ENCODE assay signal across 16 cellular contexts in the genomic region with DNA sequence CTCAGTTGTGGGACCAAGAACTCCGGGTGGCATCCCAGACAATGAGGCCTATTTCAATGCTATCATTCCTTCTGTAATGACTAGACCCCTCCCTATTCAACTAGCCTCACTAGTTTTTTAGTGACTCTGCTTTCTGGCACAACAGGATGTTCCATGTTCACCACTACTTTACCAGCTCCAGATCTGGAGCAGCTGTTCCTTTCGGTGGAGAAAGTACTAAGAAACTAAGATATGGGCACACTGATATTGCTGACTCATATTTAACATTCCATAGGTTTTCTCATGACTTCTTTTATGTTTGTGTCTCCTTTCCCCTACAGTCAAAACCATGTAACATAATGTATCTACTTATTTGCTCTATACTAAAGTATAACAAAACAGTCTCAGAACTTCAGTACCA. TPM values are rescaled to one million over a fixed set of nuclear protein-coding genes. Genes with fewer than 3 reads are reported as not detected.
"Had no signal": no experiment of that assay in that cellular context is flagged by ENCODE, and none has a peak within 500 bp of the region (broad histone marks: within the 10 kb centered on the region; RNA-seq: fewer than 3 reads in every experiment).

No MANE protein-coding gene starts in this region.

- H3K4me1 ChIP-seq: uterus had no signal

- H3K9me3 Mint-ChIP-seq: activated CD4-positive, alpha-beta T cell treated with anti-CD3 and anti-CD28 coated beads, Interleukin-2, amount 10 ng/mL, durations not matched to agents 24 days and 14 days; activated T-cell treated with anti-CD3 and anti-CD28 coated beads, Interleukin-2, amount 50 U/mL, for 72 hours had no signal

- DNase-seq: activated CD4-positive, alpha-beta T cell treated with anti-CD3 and anti-CD28 coated beads, Interleukin-2, amount 10 ng/mL, durations not matched to agents 24 days and 14 days; activated CD4-positive, CD25-positive, alpha-beta regulatory T cell; activated CD8-positive, alpha-beta memory T cell treated with anti-CD3 and anti-CD28 coated beads, Interleukin-2, amount 50 U/mL, for 4 hours; activated CD8-positive, alpha-beta T cell treated with anti-CD3 and anti-CD28 coated beads, Interleukin-2, amount 10 ng/mL, durations not matched to agents 7 days and 5 days; activated naive CD8-positive, alpha-beta T cell treated with anti-CD3 and anti-CD28 coated beads, Interleukin-2, amount 10 ng/mL, durations not matched to agents 7 days and 5 days; activated T-cell treated with anti-CD3 and anti-CD28 coated beads, Interleukin-2, amount 50 U/mL, for 72 hours; dorsolateral prefrontal cortex; head of caudate nucleus; left colon; uterus had no signal

- H3K27ac ChIP-seq: dorsolateral prefrontal cortex, esophagus muscularis mucosa, uterus had no signal

- H3K36me3 ChIP-seq: uterus had no signal

- H3K4me3 Mint-ChIP-seq: activated CD4-positive, alpha-beta T cell treated with anti-CD3 and anti-CD28 coated beads, Interleukin-2, amount 10 ng/mL, durations not matched to agents 24 days and 14 days; activated CD8-positive, alpha-beta T cell treated with anti-CD3 and anti-CD28 coated beads, Interleukin-2, amount 10 ng/mL, durations not matched to agents 7 days and 5 days; activated naive CD8-positive, alpha-beta T cell treated with anti-CD3 and anti-CD28 coated beads, Interleukin-2, amount 10 ng/mL, durations not matched to agents 7 days and 5 days; activated T-cell treated with anti-CD3 and anti-CD28 coated beads, Interleukin-2, amount 50 U/mL, for 72 hours; neural crest cell; stimulated activated memory B cell treated with anti-CD40 and anti-IgM and Interleukin-4, amounts not matched to agents 10 μg/mL and 1 μg/mL and 100 μg/mL, for 72 hours had no signal

- H3K4me3 ChIP-seq: dorsolateral prefrontal cortex, esophagus muscularis mucosa, lung, uterus had no signal

- H3K27ac Mint-ChIP-seq: activated CD4-positive, alpha-beta T cell treated with anti-CD3 and anti-CD28 coated beads, Interleukin-2, amount 10 ng/mL, durations not matched to agents 24 days and 14 days; activated CD8-positive, alpha-beta T cell treated with anti-CD3 and anti-CD28 coated beads, Interleukin-2, amount 10 ng/mL, durations not matched to agents 7 days and 5 days; activated naive CD8-positive, alpha-beta T cell treated with anti-CD3 and anti-CD28 coated beads, Interleukin-2, amount 10 ng/mL, durations not matched to agents 7 days and 5 days; activated T-cell treated with anti-CD3 and anti-CD28 coated beads, Interleukin-2, amount 50 U/mL, for 72 hours; stimulated activated memory B cell treated with anti-CD40 and anti-IgM and Interleukin-4, amounts not matched to agents 10 μg/mL and 1 μg/mL and 100 μg/mL, for 72 hours had no signal

- H3K27me3 ChIP-seq: dorsolateral prefrontal cortex, esophagus muscularis mucosa, uterus had no signal

- ATAC-seq: activated CD8-positive, alpha-beta T cell treated with anti-CD3 and anti-CD28 coated beads, Interleukin-2, amount 10 ng/mL, durations not matched to agents 7 days and 5 days; activated T-cell treated with anti-CD3 and anti-CD28 coated beads, Interleukin-2, amount 50 U/mL, for 72 hours; stimulated activated memory B cell treated with anti-CD40 and anti-IgM and Interleukin-4, amounts not matched to agents 10 μg/mL and 1 μg/mL and 100 μg/mL, for 72 hours had no signal

- H3K9me3 ChIP-seq: esophagus muscularis mucosa, uterus had no signal

- H3K36me3 Mint-ChIP-seq: activated naive CD8-positive, alpha-beta T cell treated with anti-CD3 and anti-CD28 coated beads, Interleukin-2, amount 10 ng/mL, durations not matched to agents 7 days and 5 days; stimulated activated memory B cell treated with anti-CD40 and anti-IgM and Interleukin-4, amounts not matched to agents 10 μg/mL and 1 μg/mL and 100 μg/mL, for 72 hours had no signal

- H3K4me1 Mint-ChIP-seq: activated CD4-positive, alpha-beta T cell treated with anti-CD3 and anti-CD28 coated beads, Interleukin-2, amount 10 ng/mL, durations not matched to agents 24 days and 14 days; activated naive CD8-positive, alpha-beta T cell treated with anti-CD3 and anti-CD28 coated beads, Interleukin-2, amount 10 ng/mL, durations not matched to agents 7 days and 5 days; neural crest cell; stimulated activated memory B cell treated with anti-CD40 and anti-IgM and Interleukin-4, amounts not matched to agents 10 μg/mL and 1 μg/mL and 100 μg/mL, for 72 hours had no signal

RNA-seq across cellular contexts. Expression of gene IL33, which starts 24.1 kb away (rescaled TPM):
- total RNA-seq: activated CD4-positive, alpha-beta T cell treated with anti-CD3 and anti-CD28 coated beads, Interleukin-2, amount 10 ng/mL, durations not matched to agents 24 days and 14 days; activated CD8-positive, alpha-beta T cell treated with anti-CD3 and anti-CD28 coated beads, Interleukin-2, amount 10 ng/mL, durations not matched to agents 7 days and 5 days; activated naive CD8-positive, alpha-beta T cell treated with anti-CD3 and anti-CD28 coated beads, Interleukin-2, amount 10 ng/mL, durations not matched to agents 7 days and 5 days; activated T-cell treated with anti-CD3 and anti-CD28 coated beads, Interleukin-2, amount 50 U/mL, for 72 hours; neural crest cell; osteocyte; T-helper 2 cell treated with Interferon-gamma antibody and Interleukin-4, amounts not matched to agents 100 ng/mL and 5 ng/mL, for 36 hours had no signal
